1 cellular context compared by ENCODE assay signal in the genomic region with DNA sequence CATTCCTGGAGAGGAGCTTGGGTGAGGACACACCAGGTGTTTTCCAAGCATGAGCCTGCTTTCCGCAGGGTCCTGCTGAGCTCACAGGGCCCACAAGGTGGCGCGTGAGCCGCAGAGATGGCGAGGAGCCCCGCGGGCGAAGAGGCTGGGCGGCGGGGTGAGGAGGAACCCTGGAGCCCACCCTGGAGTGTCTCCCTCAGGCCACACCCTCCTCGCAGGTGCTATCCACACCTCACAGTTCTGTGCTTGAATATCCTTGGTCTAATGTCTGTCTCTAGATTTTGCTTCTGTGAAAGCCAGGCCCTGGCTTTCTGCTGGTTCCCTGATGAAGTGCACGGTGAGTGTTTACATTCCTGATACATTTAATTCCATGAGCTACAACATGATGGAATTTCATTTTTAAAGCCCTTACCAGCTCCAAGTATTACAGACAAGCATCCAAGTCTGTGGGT.
TF ChIP-seq lines count a peak whose summit lies in the region.

No MANE protein-coding gene starts in this region.

TF ChIP-seq in HepG2, 621 proteins besides CTCF, POLR2A, EP300 and RAD21 (continued from another document):
- TF ChIP-seq, protein P1, sequence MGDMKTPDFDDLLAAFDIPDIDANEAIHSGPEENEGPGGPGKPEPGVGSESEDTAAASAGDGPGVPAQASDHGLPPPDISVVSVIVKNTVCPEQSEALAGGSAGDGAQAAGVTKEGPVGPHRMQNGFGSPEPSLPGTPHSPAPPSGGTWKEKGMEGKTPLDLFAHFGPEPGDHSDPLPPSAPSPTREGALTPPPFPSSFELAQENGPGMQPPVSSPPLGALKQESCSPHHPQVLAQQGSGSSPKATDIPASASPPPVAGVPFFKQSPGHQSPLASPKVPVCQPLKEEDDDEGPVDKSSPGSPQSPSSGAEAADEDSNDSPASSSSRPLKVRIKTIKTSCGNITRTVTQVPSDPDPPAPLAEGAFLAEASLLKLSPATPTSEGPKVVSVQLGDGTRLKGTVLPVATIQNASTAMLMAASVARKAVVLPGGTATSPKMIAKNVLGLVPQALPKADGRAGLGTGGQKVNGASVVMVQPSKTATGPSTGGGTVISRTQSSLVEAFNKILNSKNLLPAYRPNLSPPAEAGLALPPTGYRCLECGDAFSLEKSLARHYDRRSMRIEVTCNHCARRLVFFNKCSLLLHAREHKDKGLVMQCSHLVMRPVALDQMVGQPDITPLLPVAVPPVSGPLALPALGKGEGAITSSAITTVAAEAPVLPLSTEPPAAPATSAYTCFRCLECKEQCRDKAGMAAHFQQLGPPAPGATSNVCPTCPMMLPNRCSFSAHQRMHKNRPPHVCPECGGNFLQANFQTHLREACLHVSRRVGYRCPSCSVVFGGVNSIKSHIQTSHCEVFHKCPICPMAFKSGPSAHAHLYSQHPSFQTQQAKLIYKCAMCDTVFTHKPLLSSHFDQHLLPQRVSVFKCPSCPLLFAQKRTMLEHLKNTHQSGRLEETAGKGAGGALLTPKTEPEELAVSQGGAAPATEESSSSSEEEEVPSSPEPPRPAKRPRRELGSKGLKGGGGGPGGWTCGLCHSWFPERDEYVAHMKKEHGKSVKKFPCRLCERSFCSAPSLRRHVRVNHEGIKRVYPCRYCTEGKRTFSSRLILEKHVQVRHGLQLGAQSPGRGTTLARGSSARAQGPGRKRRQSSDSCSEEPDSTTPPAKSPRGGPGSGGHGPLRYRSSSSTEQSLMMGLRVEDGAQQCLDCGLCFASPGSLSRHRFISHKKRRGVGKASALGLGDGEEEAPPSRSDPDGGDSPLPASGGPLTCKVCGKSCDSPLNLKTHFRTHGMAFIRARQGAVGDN (CRISPR knock-in tag; IDR thresholded peaks at IDR 0.05): peak; percentile 33
- TF ChIP-seq ZBTB8A (CRISPR knock-in tag; IDR thresholded peaks at IDR 0.05; ENCODE audit: borderline replicate concordance, low read depth): no peak
- TF ChIP-seq, protein P2, sequence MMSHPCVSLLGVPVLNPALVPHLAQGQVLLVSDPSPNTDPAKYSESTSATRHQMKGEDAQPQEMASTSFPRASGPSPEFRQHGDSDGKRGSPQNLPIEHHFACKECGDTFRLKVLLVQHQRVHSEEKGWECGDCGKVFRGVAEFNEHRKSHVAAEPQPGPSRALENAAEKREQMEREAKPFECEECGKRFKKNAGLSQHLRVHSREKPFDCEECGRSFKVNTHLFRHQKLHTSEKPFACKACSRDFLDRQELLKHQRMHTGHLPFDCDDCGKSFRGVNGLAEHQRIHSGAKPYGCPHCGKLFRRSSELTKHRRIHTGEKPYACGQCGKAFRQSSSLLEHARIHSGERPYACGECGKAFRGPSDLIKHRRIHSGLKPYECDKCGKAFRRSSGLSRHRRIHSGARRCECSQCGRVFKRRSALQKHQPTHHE (CRISPR knock-in tag; IDR thresholded peaks at IDR 0.05; ENCODE audit: borderline replicate concordance): no peak
- TF ChIP-seq SALL1 (CRISPR knock-in tag; IDR thresholded peaks at IDR 0.05): peak; percentile 16; the same call in 1 of the 2 replicates
- peak; percentile 77 for TF ChIP-seq STAG1 (CRISPR knock-in tag; IDR thresholded peaks at IDR 0.05)
- TF ChIP-seq KDM2A (CRISPR knock-in tag; IDR thresholded peaks at IDR 0.05; ENCODE audit: borderline replicate concordance, low read depth): 0 out of 2 replicates have a peak, but pooled peaks have one; percentile 64
- TF ChIP-seq, protein P3, sequence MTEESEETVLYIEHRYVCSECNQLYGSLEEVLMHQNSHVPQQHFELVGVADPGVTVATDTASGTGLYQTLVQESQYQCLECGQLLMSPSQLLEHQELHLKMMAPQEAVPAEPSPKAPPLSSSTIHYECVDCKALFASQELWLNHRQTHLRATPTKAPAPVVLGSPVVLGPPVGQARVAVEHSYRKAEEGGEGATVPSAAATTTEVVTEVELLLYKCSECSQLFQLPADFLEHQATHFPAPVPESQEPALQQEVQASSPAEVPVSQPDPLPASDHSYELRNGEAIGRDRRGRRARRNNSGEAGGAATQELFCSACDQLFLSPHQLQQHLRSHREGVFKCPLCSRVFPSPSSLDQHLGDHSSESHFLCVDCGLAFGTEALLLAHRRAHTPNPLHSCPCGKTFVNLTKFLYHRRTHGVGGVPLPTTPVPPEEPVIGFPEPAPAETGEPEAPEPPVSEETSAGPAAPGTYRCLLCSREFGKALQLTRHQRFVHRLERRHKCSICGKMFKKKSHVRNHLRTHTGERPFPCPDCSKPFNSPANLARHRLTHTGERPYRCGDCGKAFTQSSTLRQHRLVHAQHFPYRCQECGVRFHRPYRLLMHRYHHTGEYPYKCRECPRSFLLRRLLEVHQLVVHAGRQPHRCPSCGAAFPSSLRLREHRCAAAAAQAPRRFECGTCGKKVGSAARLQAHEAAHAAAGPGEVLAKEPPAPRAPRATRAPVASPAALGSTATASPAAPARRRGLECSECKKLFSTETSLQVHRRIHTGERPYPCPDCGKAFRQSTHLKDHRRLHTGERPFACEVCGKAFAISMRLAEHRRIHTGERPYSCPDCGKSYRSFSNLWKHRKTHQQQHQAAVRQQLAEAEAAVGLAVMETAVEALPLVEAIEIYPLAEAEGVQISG (CRISPR knock-in tag; IDR thresholded peaks at IDR 0.05): 0 out of 2 replicates have a peak, but pooled peaks have one; percentile 25
- TF ChIP-seq ZFP90 (CRISPR knock-in tag; IDR thresholded peaks at IDR 0.05; ENCODE audit: borderline replicate concordance): 0 out of 2 replicates have a peak, but pooled peaks have one; percentile 27
- TF ChIP-seq RXRB (CRISPR knock-in tag; IDR thresholded peaks at IDR 0.05; ENCODE audit: borderline replicate concordance): no peak
- no peak for TF ChIP-seq KDM5B (CRISPR knock-in tag; IDR thresholded peaks at IDR 0.05; ENCODE audit: borderline replicate concordance)
- no peak for TF ChIP-seq GTF2F1 (IDR thresholded peaks at IDR 0.05; ENCODE audit: low read length)
- no peak for TF ChIP-seq DNMT3B (CRISPR knock-in tag; conservative IDR thresholded peaks at IDR 0.05)
- TF ChIP-seq ZNF660 (CRISPR knock-in tag; IDR thresholded peaks at IDR 0.05; ENCODE audit: borderline replicate concordance, low read depth): no peak
- TF ChIP-seq SP4 (CRISPR knock-in tag; IDR thresholded peaks at IDR 0.05): peak; percentile 25; the same call in 1 of the 2 replicates
- 0 out of 2 replicates have a peak, but pooled peaks have one; percentile 17 for TF ChIP-seq SMC3 (IDR thresholded peaks at IDR 0.05; ENCODE audit: low read length)
- no peak for TF ChIP-seq RFXANK (CRISPR knock-in tag; IDR thresholded peaks at IDR 0.05)
TF ChIP-seq in HepG2: peak in this region for 9.
